1 cellular context compared by ENCODE assay signal in the genomic region with DNA sequence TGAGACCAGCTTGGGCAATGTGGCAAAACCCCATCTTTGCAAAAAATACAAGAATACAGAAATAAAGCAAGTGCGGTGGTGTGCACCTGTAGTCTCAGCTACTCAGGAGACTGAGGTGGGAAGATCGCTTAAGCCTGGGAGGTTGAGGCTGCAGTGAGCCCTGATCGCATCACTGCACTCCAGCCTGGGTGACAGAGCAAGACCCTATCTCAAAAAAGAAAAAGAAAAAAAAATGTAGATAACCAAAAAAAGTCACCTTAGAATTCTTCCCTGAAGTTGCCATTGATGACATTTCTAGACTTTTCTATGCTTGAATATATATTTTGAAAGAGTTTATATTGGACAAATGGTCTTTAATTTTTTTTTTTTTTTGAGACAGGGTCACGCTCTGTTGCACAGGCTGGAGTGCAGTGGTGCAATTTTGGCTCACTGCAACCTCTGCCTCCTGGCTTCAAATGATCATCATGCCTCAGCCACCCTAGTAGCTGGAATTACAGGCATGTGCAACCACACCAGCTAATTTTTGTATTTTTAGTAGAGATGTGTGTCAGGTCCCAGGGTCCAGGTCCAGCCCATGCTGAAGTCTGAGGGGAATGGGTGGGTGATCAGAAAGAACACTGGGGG.
TF ChIP-seq lines count a peak whose summit lies in the region.

No MANE protein-coding gene starts in this region.

TF ChIP-seq in HepG2, 621 proteins besides CTCF, POLR2A, EP300 and RAD21:
- TF ChIP-seq ZNF136 (CRISPR knock-in tag; IDR thresholded peaks at IDR 0.05; ENCODE audit: low read depth) (no peak), ZFP36 (IDR thresholded peaks at IDR 0.05; ENCODE audit: borderline replicate concordance, low read depth, low read length, partially characterized antibody) (no peak), PAWR (CRISPR knock-in tag; IDR thresholded peaks at IDR 0.05; ENCODE audit: borderline replicate concordance) (no peak), MTA3 (CRISPR knock-in tag; IDR thresholded peaks at IDR 0.05) (no peak), JARID2 (CRISPR knock-in tag; IDR thresholded peaks at IDR 0.05; ENCODE audit: insufficient replicate concordance) (no peak), ZNF3 (CRISPR knock-in tag; IDR thresholded peaks at IDR 0.05) (no peak), GLI4 (CRISPR knock-in tag; IDR thresholded peaks at IDR 0.05; ENCODE audit: borderline replicate concordance) (no peak)
- TF ChIP-seq, protein P1, sequence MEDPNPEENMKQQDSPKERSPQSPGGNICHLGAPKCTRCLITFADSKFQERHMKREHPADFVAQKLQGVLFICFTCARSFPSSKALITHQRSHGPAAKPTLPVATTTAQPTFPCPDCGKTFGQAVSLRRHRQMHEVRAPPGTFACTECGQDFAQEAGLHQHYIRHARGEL (CRISPR knock-in tag; IDR thresholded peaks at IDR 0.05): no peak
- TF ChIP-seq, protein P2, sequence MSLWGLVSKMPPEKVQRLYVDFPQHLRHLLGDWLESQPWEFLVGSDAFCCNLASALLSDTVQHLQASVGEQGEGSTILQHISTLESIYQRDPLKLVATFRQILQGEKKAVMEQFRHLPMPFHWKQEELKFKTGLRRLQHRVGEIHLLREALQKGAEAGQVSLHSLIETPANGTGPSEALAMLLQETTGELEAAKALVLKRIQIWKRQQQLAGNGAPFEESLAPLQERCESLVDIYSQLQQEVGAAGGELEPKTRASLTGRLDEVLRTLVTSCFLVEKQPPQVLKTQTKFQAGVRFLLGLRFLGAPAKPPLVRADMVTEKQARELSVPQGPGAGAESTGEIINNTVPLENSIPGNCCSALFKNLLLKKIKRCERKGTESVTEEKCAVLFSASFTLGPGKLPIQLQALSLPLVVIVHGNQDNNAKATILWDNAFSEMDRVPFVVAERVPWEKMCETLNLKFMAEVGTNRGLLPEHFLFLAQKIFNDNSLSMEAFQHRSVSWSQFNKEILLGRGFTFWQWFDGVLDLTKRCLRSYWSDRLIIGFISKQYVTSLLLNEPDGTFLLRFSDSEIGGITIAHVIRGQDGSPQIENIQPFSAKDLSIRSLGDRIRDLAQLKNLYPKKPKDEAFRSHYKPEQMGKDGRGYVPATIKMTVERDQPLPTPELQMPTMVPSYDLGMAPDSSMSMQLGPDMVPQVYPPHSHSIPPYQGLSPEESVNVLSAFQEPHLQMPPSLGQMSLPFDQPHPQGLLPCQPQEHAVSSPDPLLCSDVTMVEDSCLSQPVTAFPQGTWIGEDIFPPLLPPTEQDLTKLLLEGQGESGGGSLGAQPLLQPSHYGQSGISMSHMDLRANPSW (CRISPR knock-in tag; IDR thresholded peaks at IDR 0.05; ENCODE audit: borderline replicate concordance): no peak
- TF ChIP-seq, protein P3, sequence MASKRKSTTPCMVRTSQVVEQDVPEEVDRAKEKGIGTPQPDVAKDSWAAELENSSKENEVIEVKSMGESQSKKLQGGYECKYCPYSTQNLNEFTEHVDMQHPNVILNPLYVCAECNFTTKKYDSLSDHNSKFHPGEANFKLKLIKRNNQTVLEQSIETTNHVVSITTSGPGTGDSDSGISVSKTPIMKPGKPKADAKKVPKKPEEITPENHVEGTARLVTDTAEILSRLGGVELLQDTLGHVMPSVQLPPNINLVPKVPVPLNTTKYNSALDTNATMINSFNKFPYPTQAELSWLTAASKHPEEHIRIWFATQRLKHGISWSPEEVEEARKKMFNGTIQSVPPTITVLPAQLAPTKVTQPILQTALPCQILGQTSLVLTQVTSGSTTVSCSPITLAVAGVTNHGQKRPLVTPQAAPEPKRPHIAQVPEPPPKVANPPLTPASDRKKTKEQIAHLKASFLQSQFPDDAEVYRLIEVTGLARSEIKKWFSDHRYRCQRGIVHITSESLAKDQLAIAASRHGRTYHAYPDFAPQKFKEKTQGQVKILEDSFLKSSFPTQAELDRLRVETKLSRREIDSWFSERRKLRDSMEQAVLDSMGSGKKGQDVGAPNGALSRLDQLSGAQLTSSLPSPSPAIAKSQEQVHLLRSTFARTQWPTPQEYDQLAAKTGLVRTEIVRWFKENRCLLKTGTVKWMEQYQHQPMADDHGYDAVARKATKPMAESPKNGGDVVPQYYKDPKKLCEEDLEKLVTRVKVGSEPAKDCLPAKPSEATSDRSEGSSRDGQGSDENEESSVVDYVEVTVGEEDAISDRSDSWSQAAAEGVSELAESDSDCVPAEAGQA (IDR thresholded peaks at IDR 0.05; ENCODE audit: low read depth): no peak
- TF ChIP-seq, protein P3 (CRISPR knock-in tag; IDR thresholded peaks at IDR 0.05; ENCODE audit: borderline replicate concordance): no peak
